14 cellular contexts compared by ENCODE assay signal in the genomic region with DNA sequence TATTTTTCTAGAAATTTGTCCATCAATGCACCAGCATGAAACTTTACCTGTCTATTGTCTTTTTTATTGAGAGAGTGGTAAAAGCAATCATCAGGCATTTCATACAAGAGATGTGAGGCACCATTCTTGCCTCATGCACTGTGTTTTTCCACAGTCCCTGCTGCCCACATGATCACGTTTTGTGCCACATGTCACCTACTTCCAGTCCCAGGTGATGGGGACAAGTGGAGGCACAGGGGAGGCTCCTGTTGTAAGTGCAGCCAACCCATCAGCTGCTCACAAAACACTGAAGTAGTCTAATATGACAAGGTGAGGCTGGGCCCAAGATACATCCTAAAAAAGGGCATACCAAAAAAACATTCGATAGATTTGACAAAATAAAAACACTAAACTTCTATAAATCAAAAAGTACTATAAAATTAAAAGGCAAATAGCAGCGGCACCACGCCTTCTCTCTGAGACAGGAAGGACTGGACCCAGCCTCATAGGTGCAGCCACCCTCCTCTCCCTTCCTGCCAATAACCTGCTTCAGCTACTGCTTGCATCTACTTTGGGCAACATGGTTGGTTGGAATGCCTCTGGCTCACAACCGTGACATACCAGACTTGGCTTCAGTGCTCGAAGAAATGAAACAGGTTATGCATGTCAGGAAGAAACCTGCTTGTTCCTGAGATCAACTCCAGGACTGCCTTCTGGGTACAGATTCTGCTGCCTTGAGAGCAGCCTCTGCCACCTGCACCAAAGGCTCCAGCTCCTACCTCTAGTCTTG. TPM values are rescaled to one million over a fixed set of nuclear protein-coding genes. Genes with fewer than 3 reads are reported as not detected.
DNase-seq lines count a peak whose midpoint lies in the region; ATAC-seq and TF ChIP-seq lines count a peak whose summit lies in the region.
"Had no signal": no experiment of that assay in that cellular context is flagged by ENCODE, and none has a peak within 500 bp of the region (broad histone marks: within the 10 kb centered on the region; RNA-seq: fewer than 3 reads in every experiment).

No MANE protein-coding gene starts in this region.

- no peaks in the 10 kb centered on the region for H3K9me3 Mint-ChIP-seq in Calu3 (ENCODE audit: low read depth, unreplicated experiment)
- no peaks in the 10 kb centered on the region for H3K9me3 Mint-ChIP-seq in activated T-helper 1 cell treated with anti-CD3 and anti-CD28 coated beads, Interleukin-12 subunit alpha, Interleukin-12 subunit beta, Interleukin-2, Interleukin-4 antibody, amounts not matched to agents 30 ng/mL and 10 ng/mL and 1 ng/mL, durations not matched to agents 14 hours and 24 hours and 36 hours
- H3K9me3 Mint-ChIP-seq in chondrocyte (ENCODE audit: low read depth), result no peaks in the 10 kb centered on the region
- H3K9me3 Mint-ChIP-seq: activated naive CD4-positive, alpha-beta T cell treated with anti-CD3 and anti-CD28 coated beads, Interleukin-2, amount 50 U/mL, for 24 hours had no signal

- H3K4me1 Mint-ChIP-seq in Calu3 (ENCODE audit: low read depth, unreplicated experiment), result peaks cover 28% of the 10 kb centered on the region
- peaks cover 42% of the 10 kb centered on the region for H3K4me1 Mint-ChIP-seq in activated T-helper 1 cell treated with anti-CD3 and anti-CD28 coated beads, Interleukin-12 subunit alpha, Interleukin-12 subunit beta, Interleukin-2, Interleukin-4 antibody, amounts not matched to agents 30 ng/mL and 10 ng/mL and 1 ng/mL, durations not matched to agents 14 hours and 24 hours and 36 hours (ENCODE audit: low read depth)
- peaks cover 6% of the 10 kb centered on the region for H3K4me1 Mint-ChIP-seq in chondrocyte (ENCODE audit: low read depth)

- no peak for ATAC-seq in aorta (ENCODE audit: low FRiP score)

- WGBS in aorta, 2 donors, result 79 to 80% methylated on average over 6 of the region's 6 CpGs

- in situ Hi-C loops in ACHN (cut with HindIII; ENCODE audit: low pct_ligation_motif_present, low pct_unique_long_range_greater_than_20kb, low sequenced_read_pairs), result no loop called here

- BruUV-seq in Calu3 (replicated peaks; lab: Mats Ljungman, UMichigan), result no TSS peak

- H3K27me3 ChIP-seq in kidney epithelial cell (ENCODE audit: control insufficient read depth, insufficient read depth, low read length) (no peaks in the 10 kb centered on the region), aorta (ENCODE audit: control insufficient read depth in 1 of 2, insufficient read depth in 2 of 2, low read length in 1 of 2) (no peaks in the 10 kb centered on the region)
- H3K27me3 ChIP-seq: sigmoid colon, SJCRH30 had no signal

- peak overlapping the region; percentile 78 for H3K4me3 Mint-ChIP-seq in Calu3 (ENCODE audit: low read depth, unreplicated experiment)
- peak overlapping the region; percentile 91 for H3K4me3 Mint-ChIP-seq in activated T-helper 1 cell treated with anti-CD3 and anti-CD28 coated beads, Interleukin-12 subunit alpha, Interleukin-12 subunit beta, Interleukin-2, Interleukin-4 antibody, amounts not matched to agents 30 ng/mL and 10 ng/mL and 1 ng/mL, durations not matched to agents 14 hours and 24 hours and 36 hours
- no peak overlapping the region for H3K4me3 Mint-ChIP-seq in chondrocyte (ENCODE audit: unreplicated experiment)

- H3K27ac Mint-ChIP-seq in Calu3 (ENCODE audit: unreplicated experiment) (no peak overlapping the region), chondrocyte (ENCODE audit: unreplicated experiment) (no peak overlapping the region)
- H3K27ac Mint-ChIP-seq in activated T-helper 1 cell treated with anti-CD3 and anti-CD28 coated beads, Interleukin-12 subunit alpha, Interleukin-12 subunit beta, Interleukin-2, Interleukin-4 antibody, amounts not matched to agents 30 ng/mL and 10 ng/mL and 1 ng/mL, durations not matched to agents 14 hours and 24 hours and 36 hours, result no peak overlapping the region

- CTCF ChIA-PET in Calu3 (lab: Charles Lee), result no interaction called here

- no peak for TF ChIP-seq POLR2A in erythroblast (IDR thresholded peaks at IDR 0.05; ENCODE audit: low read length)

- H3K36me3 Mint-ChIP-seq in Calu3 (ENCODE audit: insufficient read depth, unreplicated experiment), result peaks cover 41% of the 10 kb centered on the region
- peaks cover 35% of the 10 kb centered on the region for H3K36me3 Mint-ChIP-seq in activated T-helper 1 cell treated with anti-CD3 and anti-CD28 coated beads, Interleukin-12 subunit alpha, Interleukin-12 subunit beta, Interleukin-2, Interleukin-4 antibody, amounts not matched to agents 30 ng/mL and 10 ng/mL and 1 ng/mL, durations not matched to agents 14 hours and 24 hours and 36 hours (ENCODE audit: low read depth)
- no peaks in the 10 kb centered on the region for H3K36me3 Mint-ChIP-seq in chondrocyte (ENCODE audit: low read depth)
- H3K36me3 Mint-ChIP-seq: activated naive CD4-positive, alpha-beta T cell treated with anti-CD3 and anti-CD28 coated beads, Interleukin-2, amount 50 U/mL, for 24 hours had no signal

- TF ChIP-seq CTCF in Calu3 (IDR thresholded peaks at IDR 0.05; ENCODE audit: unreplicated experiment) (no peak), kidney epithelial cell (IDR thresholded peaks at IDR 0.05; ENCODE audit: insufficient read depth, low read length, poor library complexity, severe bottlenecking) (no peak), chondrocyte (IDR thresholded peaks at IDR 0.05) (no peak)

- H3K27ac ChIP-seq in aorta (ENCODE audit: low read depth in 1 of 2, low read length in 2 of 2), result no peak overlapping the region
- H3K27ac ChIP-seq: neutrophil, sigmoid colon, SJCRH30 had no signal

- H3K27me3 Mint-ChIP-seq in Calu3 (ENCODE audit: unreplicated experiment), result no peaks in the 10 kb centered on the region
- H3K27me3 Mint-ChIP-seq in activated T-helper 1 cell treated with anti-CD3 and anti-CD28 coated beads, Interleukin-12 subunit alpha, Interleukin-12 subunit beta, Interleukin-2, Interleukin-4 antibody, amounts not matched to agents 30 ng/mL and 10 ng/mL and 1 ng/mL, durations not matched to agents 14 hours and 24 hours and 36 hours (ENCODE audit: insufficient read depth), result no peaks in the 10 kb centered on the region
- peaks cover 2% of the 10 kb centered on the region for H3K27me3 Mint-ChIP-seq in chondrocyte (ENCODE audit: low read depth)
- H3K27me3 Mint-ChIP-seq: activated naive CD4-positive, alpha-beta T cell treated with anti-CD3 and anti-CD28 coated beads, Interleukin-2, amount 50 U/mL, for 24 hours had no signal

- H3K36me3 ChIP-seq in kidney epithelial cell (ENCODE audit: control insufficient read depth, insufficient read depth, low read length) (no peaks in the 10 kb centered on the region), aorta (ENCODE audit: control insufficient read depth in 1 of 2, insufficient read depth in 2 of 2, low read length in 1 of 2) (no peaks in the 10 kb centered on the region)
- H3K36me3 ChIP-seq: neutrophil had no signal

- no peak overlapping the region for H3K4me3 ChIP-seq in kidney epithelial cell (ENCODE audit: low read depth, low read length)
- no peak overlapping the region for H3K4me3 ChIP-seq in aorta (ENCODE audit: low read length in 2 of 2)
- H3K4me3 ChIP-seq: sigmoid colon had no signal

- H3K4me1 ChIP-seq in aorta (ENCODE audit: control insufficient read depth in 1 of 2, insufficient read depth in 2 of 2, low read length in 2 of 2), result no peaks in the 10 kb centered on the region

- DNase-seq in ACHN (peak; percentile 57), Calu3 (no peak), kidney epithelial cell (ENCODE audit: low read depth) (peak; percentile 55), chondrocyte (ENCODE audit: low spot score) (no peak), erythroblast (lab: John Stamatoyannopoulos, UW) (no peak), aorta (no peak)
- no peak for DNase-seq in activated T-helper 1 cell treated with anti-CD3 and anti-CD28 coated beads, Interleukin-12 subunit alpha, Interleukin-12 subunit beta, Interleukin-2, Interleukin-4 antibody, amounts not matched to agents 30 ng/mL and 10 ng/mL and 1 ng/mL, durations not matched to agents 14 hours and 24 hours and 36 hours (ENCODE audit: low spot score)
- DNase-seq: NCI-H1105 treated with DMSO at 0.1 percent for 48 hours; NCI-H2227 treated with DMSO at 0.1 percent for 48 hours; sigmoid colon; SJCRH30; stimulated activated CD4-positive, alpha-beta T cell treated with anti-CD3 and anti-CD28 coated beads, Interleukin-4, amount 100 ng/mL, for 24 hours had no signal

- H3K9me3 ChIP-seq in aorta (ENCODE audit: control insufficient read depth, low read length), result no peaks in the 10 kb centered on the region
- H3K9me3 ChIP-seq: neutrophil, sigmoid colon, SJCRH30 had no signal

- intact Hi-C loops in Calu3 (cut with micrococcal nuclease; ENCODE audit: unreplicated experiment) (no loop called here), aorta (cut with DNase I) (no loop called here)
- intact Hi-C loops in activated T-helper 1 cell treated with anti-CD3 and anti-CD28 coated beads, Interleukin-12 subunit alpha, Interleukin-12 subunit beta, Interleukin-2, Interleukin-4 antibody, amounts not matched to agents 30 ng/mL and 10 ng/mL and 1 ng/mL, durations not matched to agents 14 hours and 24 hours and 36 hours (cut with micrococcal nuclease), result loop anchor here (2.0 kb wide), 1 partner anchor 15 kb away; no protein-coding TSS in a partner anchor

RNA-seq across cellular contexts. Expression of a gene that starts 2.3 kb away (rescaled TPM):
- total RNA-seq in Calu3 (2022) (13.7 and 15.0 TPM in 2 replicates), kidney epithelial cell (14.4 and 21.6 TPM in 2 replicates), chondrocyte (9.9 to 11.0 TPM in 2 of 3 replicates, not detected in the other), aorta (10 to 100 TPM in 1 of 2 donors, 1 to 10 TPM in 1; 6.9 to 17.5 TPM)
- total RNA-seq in activated T-helper 1 cell treated with anti-CD3 and anti-CD28 coated beads, Interleukin-12 subunit alpha, Interleukin-12 subunit beta, Interleukin-2, Interleukin-4 antibody, amounts not matched to agents 30 ng/mL and 10 ng/mL and 1 ng/mL, durations not matched to agents 14 hours and 24 hours and 36 hours, result 29.6 and 31.5 TPM in 2 replicates
- 1 to 10 TPM in 1 of 2 donors, under 1 TPM in 1; 0.51 to 1.1 TPM for polyA plus RNA-seq in aorta

RNA-seq across cellular contexts. Expression of a gene that starts 52.3 kb away (rescaled TPM):
- total RNA-seq in Calu3 (2022), result 7.2 and 10.4 TPM in 2 replicates
- 0.59 and 0.75 TPM in 2 replicates for total RNA-seq in activated T-helper 1 cell treated with anti-CD3 and anti-CD28 coated beads, Interleukin-12 subunit alpha, Interleukin-12 subunit beta, Interleukin-2, Interleukin-4 antibody, amounts not matched to agents 30 ng/mL and 10 ng/mL and 1 ng/mL, durations not matched to agents 14 hours and 24 hours and 36 hours
- 5.8 and 7.6 TPM in 2 replicates for total RNA-seq in kidney epithelial cell
- 4.7 to 9.2 TPM (median 8.5 TPM) in 3 replicates for total RNA-seq in chondrocyte
- 1 to 10 TPM; 1.0 to 2.8 TPM for total RNA-seq in aorta
- polyA plus RNA-seq in aorta, result under 1 TPM; 0.13 to 0.15 TPM

Comparison
In these comparisons a context has a peak if more than half of its experiments do, and no peak if none do; other contexts are left out.
1. DNase-seq: peak in ACHN (single experiment) and kidney epithelial cell (single experiment); none in Calu3 (single experiment), activated T-helper 1 cell treated with anti-CD3 and anti-CD28 coated beads, Interleukin-12 subunit alpha, Interleukin-12 subunit beta, Interleukin-2, Interleukin-4 antibody, amounts not matched to agents 30 ng/mL and 10 ng/mL and 1 ng/mL, durations not matched to agents 14 hours and 24 hours and 36 hours (single experiment), chondrocyte (single experiment), erythroblast (0 of 2) and aorta (0 of 2).